In genomic region chr1:110033421-110033820, GRCh38 we compare ENCODE assay signal across 13 cellular contexts. TPM values are rescaled to one million over a fixed set of nuclear protein-coding genes. Genes with fewer than 3 reads are reported as not detected.
A peak's percentile ranks its signal among the peaks of the same experiment; 100 is the strongest.
DNase-seq lines count a peak whose midpoint lies in the region; ATAC-seq, FAIRE-seq and TF ChIP-seq lines count a peak whose summit lies in the region.
"Had no signal": no experiment of that assay in that cellular context is flagged by ENCODE, and none has a peak within 500 bp of the region (broad histone marks: within the 10 kb centered on the region; RNA-seq: fewer than 3 reads in every experiment).

No MANE protein-coding gene starts in this region.

- peak overlapping the region; percentile 35 for H3K27ac ChIP-seq in OCI-LY1 (ENCODE audit: low read depth, low read length, poor library complexity, severe bottlenecking)
- H3K27ac ChIP-seq in astrocyte (ENCODE audit: low read depth, low read length), result no peak overlapping the region
- H3K27ac ChIP-seq in neuronal stem cell (replicated peaks; ENCODE audit: low read length), result no peak overlapping the region

- H3K14ac ChIP-seq in neuronal stem cell (ENCODE audit: low read length), result no peak overlapping the region

- H4K20me1 ChIP-seq in OCI-LY1 (ENCODE audit: insufficient read depth, low read length) (no peaks in the 10 kb centered on the region), astrocyte (ENCODE audit: insufficient read depth, low read length) (peaks cover 30% of the 10 kb centered on the region)

- no peaks in the 10 kb centered on the region for H3K9me3 Mint-ChIP-seq in activated CD4-positive, alpha-beta T cell treated with anti-CD3 and anti-CD28 coated beads, Interleukin-2, amount 10 ng/mL, durations not matched to agents 24 days and 14 days
- no peaks in the 10 kb centered on the region for H3K9me3 Mint-ChIP-seq in astrocyte (ENCODE audit: unreplicated experiment)

- peak overlapping the region; percentile 86 for H3K27ac Mint-ChIP-seq in activated CD4-positive, alpha-beta T cell treated with anti-CD3 and anti-CD28 coated beads, Interleukin-2, amount 10 ng/mL, durations not matched to agents 24 days and 14 days
- no peak overlapping the region for H3K27ac Mint-ChIP-seq in astrocyte (ENCODE audit: unreplicated experiment)

- peak overlapping the region; percentile 67; the same call in 1 of the 2 replicates for H3K4me2 ChIP-seq in OCI-LY1 (ENCODE audit: low read length)
- peak overlapping the region; percentile 87 for H3K4me2 ChIP-seq in astrocyte (ENCODE audit: low read length)
- no peak overlapping the region for H3K4me2 ChIP-seq in neuronal stem cell (ENCODE audit: insufficient read depth, low read length, poor library complexity, severe bottlenecking)

- peaks cover 14% of the 10 kb centered on the region for H3K36me3 Mint-ChIP-seq in activated CD4-positive, alpha-beta T cell treated with anti-CD3 and anti-CD28 coated beads, Interleukin-2, amount 10 ng/mL, durations not matched to agents 24 days and 14 days (ENCODE audit: low read depth)
- peaks cover 6% of the 10 kb centered on the region for H3K36me3 Mint-ChIP-seq in astrocyte (ENCODE audit: low read depth, unreplicated experiment)

- peak overlapping the region; percentile 11 for H2AFZ ChIP-seq in OCI-LY1 (ENCODE audit: low read length)
- peak overlapping the region; percentile 71 for H2AFZ ChIP-seq in astrocyte (ENCODE audit: low read depth, low read length)
- H2AFZ ChIP-seq in neuronal stem cell (ENCODE audit: low read length), result peak overlapping the region; percentile 79

- H3K36me3 ChIP-seq in OCI-LY1 (ENCODE audit: insufficient read depth, low read length) (peaks cover 13% of the 10 kb centered on the region; the same call in 1 of the 2 replicates), astrocyte (ENCODE audit: insufficient read depth, low read length) (peaks cover 8% of the 10 kb centered on the region), neuronal stem cell (replicated peaks in 1 of 2; ENCODE audit: control insufficient read depth in 2 of 2, insufficient read depth in 2 of 2, low read length in 2 of 2) (peaks cover 4 to 21% of the 10 kb centered on the region in 2 donors)

- H2BK120ac ChIP-seq in neuronal stem cell (ENCODE audit: low read depth, low read length), result no peak overlapping the region

- no peaks in the 10 kb centered on the region for H3K9me3 ChIP-seq in OCI-LY1 (ENCODE audit: low read length)
- H3K9me3 ChIP-seq in astrocyte (ENCODE audit: insufficient read depth, low read depth, low read length), result no peaks in the 10 kb centered on the region
- no peaks in the 10 kb centered on the region for H3K9me3 ChIP-seq in neuronal stem cell (replicated peaks in 1 of 2; ENCODE audit: control insufficient read depth in 2 of 2, insufficient read depth in 1 of 2, low read depth in 1 of 2, low read length in 2 of 2)
- H3K9me3 ChIP-seq: adrenal gland, lower lobe of right lung, testis had no signal

- peaks cover 46% of the 10 kb centered on the region for H3K4me1 Mint-ChIP-seq in activated CD4-positive, alpha-beta T cell treated with anti-CD3 and anti-CD28 coated beads, Interleukin-2, amount 10 ng/mL, durations not matched to agents 24 days and 14 days
- peaks cover 15% of the 10 kb centered on the region for H3K4me1 Mint-ChIP-seq in astrocyte (ENCODE audit: low read depth, unreplicated experiment)

- ATAC-seq in Right ventricle myocardium inferior, result no peak

- no peaks in the 10 kb centered on the region for H3F3A ChIP-seq in OCI-LY1 (ENCODE audit: insufficient read depth, low read length)

- no peak overlapping the region for H3K18ac ChIP-seq in neuronal stem cell (ENCODE audit: low read length)

- no peak overlapping the region for H2AK5ac ChIP-seq in neuronal stem cell (ENCODE audit: low read depth, low read length)

- no peaks in the 10 kb centered on the region for H3K27me3 Mint-ChIP-seq in activated CD4-positive, alpha-beta T cell treated with anti-CD3 and anti-CD28 coated beads, Interleukin-2, amount 10 ng/mL, durations not matched to agents 24 days and 14 days
- H3K27me3 Mint-ChIP-seq in astrocyte (ENCODE audit: low read depth, unreplicated experiment), result no peaks in the 10 kb centered on the region

- no peaks in the 10 kb centered on the region for H3K27me3 ChIP-seq in OCI-LY1 (ENCODE audit: insufficient read depth, low read length)
- no peaks in the 10 kb centered on the region for H3K27me3 ChIP-seq in astrocyte (ENCODE audit: insufficient read depth, low read length)
- no peaks in the 10 kb centered on the region for H3K27me3 ChIP-seq in neuronal stem cell (ENCODE audit: control insufficient read depth in 3 of 3, insufficient read depth in 3 of 3, low read depth in 1 of 3, low read length in 3 of 3)
- H3K27me3 ChIP-seq: adrenal gland, testis had no signal

- H2BK12ac ChIP-seq in neuronal stem cell (ENCODE audit: low read length), result no peak overlapping the region

- H3K4me3 Mint-ChIP-seq in activated CD4-positive, alpha-beta T cell treated with anti-CD3 and anti-CD28 coated beads, Interleukin-2, amount 10 ng/mL, durations not matched to agents 24 days and 14 days, result peak overlapping the region; percentile 97
- no peak overlapping the region for H3K4me3 Mint-ChIP-seq in astrocyte (ENCODE audit: unreplicated experiment)

- TF ChIP-seq CTCF in OCI-LY1 (IDR thresholded peaks at IDR 0.05; ENCODE audit: low read length), result no peak
- no peak for TF ChIP-seq CTCF in astrocyte (IDR thresholded peaks at IDR 0.05; ENCODE audit: insufficient read depth, low read depth, low read length)

- H3K4me1 ChIP-seq in OCI-LY1 (ENCODE audit: insufficient read depth, low read length, severe bottlenecking) (peaks cover 49% of the 10 kb centered on the region), astrocyte (ENCODE audit: insufficient read depth, low read length) (peaks cover 20% of the 10 kb centered on the region), neuronal stem cell (ENCODE audit: control insufficient read depth in 2 of 2, insufficient read depth in 1 of 2, low read depth in 1 of 2, low read length in 2 of 2) (peaks cover 3 to 14% of the 10 kb centered on the region in 2 donors)

- intact Hi-C loops in activated CD4-positive, alpha-beta T cell treated with anti-CD3 and anti-CD28 coated beads, Interleukin-2, amount 10 ng/mL, durations not matched to agents 24 days and 14 days (cut with micrococcal nuclease), result loop anchor here (5.0 kb wide), 1 partner anchor 639 kb away; the partner anchor contains the start of gene KCNA3
- intact Hi-C loops in Right ventricle myocardium inferior (cut with DNase I), result no loop called here

- H3K4me3 ChIP-seq in OCI-LY1 (ENCODE audit: low read depth, low read length, poor library complexity, severe bottlenecking), result peak overlapping the region; percentile 79
- H3K4me3 ChIP-seq in astrocyte (ENCODE audit: insufficient read depth, low read depth, low read length), result no peak overlapping the region
- no peak overlapping the region for H3K4me3 ChIP-seq in neuronal stem cell (ENCODE audit: low read length in 2 of 2)

- H4K91ac ChIP-seq in neuronal stem cell (ENCODE audit: low read depth, low read length, poor library complexity), result no peak overlapping the region

- WGBS in neuronal stem cell (ENCODE audit: extremely low coverage in 2 of 2, insufficient read length in 2 of 2, insufficient replicate concordance in 1 of 2), 2 donors, result no CpG with 5 or more reads among the region's 5 CpGs

- H3K79me2 ChIP-seq in OCI-LY1 (ENCODE audit: insufficient read depth, low read length) (peaks cover 8% of the 10 kb centered on the region), astrocyte (ENCODE audit: insufficient read depth, low read length) (peaks cover 32% of the 10 kb centered on the region)

- H3K79me1 ChIP-seq in neuronal stem cell (ENCODE audit: low read depth, low read length), result peaks cover 7% of the 10 kb centered on the region

- H3K9ac ChIP-seq in OCI-LY1 (ENCODE audit: low read length) (peak overlapping the region; percentile 40; the same call in 1 of the 2 replicates), astrocyte (ENCODE audit: low read length) (no peak overlapping the region), neuronal stem cell (ENCODE audit: low read depth, low read length, poor library complexity) (no peak overlapping the region)

- no peaks in the 10 kb centered on the region for H3K9me2 ChIP-seq in OCI-LY1 (ENCODE audit: low read depth, low read length)

- FAIRE-seq in astrocyte (lab: Jason Lieb, UNC), result no peak

- no peak overlapping the region for H3K4ac ChIP-seq in neuronal stem cell (ENCODE audit: low read length)

- no peak overlapping the region for H4K8ac ChIP-seq in neuronal stem cell (ENCODE audit: low read depth, low read length)

- H2BK5ac ChIP-seq in neuronal stem cell (ENCODE audit: low read length), result no peak overlapping the region

- no peak overlapping the region for H3K23ac ChIP-seq in neuronal stem cell (ENCODE audit: low read depth, low read length, poor library complexity)

- DNase-seq in activated CD4-positive, alpha-beta T cell treated with anti-CD3 and anti-CD28 coated beads, Interleukin-2, amount 10 ng/mL, durations not matched to agents 24 days and 14 days, result no peak
- DNase-seq in activated CD4-positive, alpha-beta T cell treated with anti-CD3 and anti-CD28 coated beads for 48 hours, result no peak
- no peak for DNase-seq in astrocyte (ENCODE audit: low read depth)
- DNase-seq in neuronal stem cell (ENCODE audit: low spot score), result no peak
- no peak for DNase-seq in Right ventricle myocardium inferior (ENCODE audit: missing footprints)
- no peak for DNase-seq in NCI-H1105 (lab: John Stamatoyannopoulos, UW)
- DNase-seq in stimulated activated CD4-positive, alpha-beta T cell treated with anti-CD3 and anti-CD28 coated beads, Interleukin-4, amount 100 ng/mL, for 1 hour, result no peak
- DNase-seq: adrenal gland, head of caudate nucleus, lower lobe of right lung, NCI-H2107, testis had no signal

- H2BK15ac ChIP-seq in neuronal stem cell (ENCODE audit: low read length), result no peak overlapping the region

RNA-seq across cellular contexts. Expression of gene STRIP1, which starts 1.0 kb away (rescaled TPM):
- total RNA-seq in activated CD4-positive, alpha-beta T cell treated with anti-CD3 and anti-CD28 coated beads, Interleukin-2, amount 10 ng/mL, durations not matched to agents 24 days and 14 days, result 41.0 and 43.8 TPM in 2 replicates
- total RNA-seq in astrocyte, result 40.8 and 42.5 TPM in 2 replicates
- 30.2 TPM for polyA plus RNA-seq in neuronal stem cell (2013, experiment 1 of 2)
- polyA plus RNA-seq in neuronal stem cell (2013, experiment 2 of 2), result 29.8 TPM
- total RNA-seq in Right ventricle myocardium inferior, result 17.8 TPM

RNA-seq across cellular contexts. Expression of gene ALX3, which starts 37.1 kb away (rescaled TPM):
- not detected in 2 replicates for total RNA-seq in activated CD4-positive, alpha-beta T cell treated with anti-CD3 and anti-CD28 coated beads, Interleukin-2, amount 10 ng/mL, durations not matched to agents 24 days and 14 days
- total RNA-seq in astrocyte, result not detected in 2 replicates
- 0.53 TPM for polyA plus RNA-seq in neuronal stem cell (2013, experiment 1 of 2)
- polyA plus RNA-seq in neuronal stem cell (2013, experiment 2 of 2), result 0.36 TPM
- not detected for total RNA-seq in Right ventricle myocardium inferior
- total RNA-seq: adrenal gland, lower lobe of right lung had no signal

RNA-seq across cellular contexts. Expression of gene AHCYL1, which starts 48.9 kb away (rescaled TPM):
- 67.1 and 75.3 TPM in 2 replicates for total RNA-seq in activated CD4-positive, alpha-beta T cell treated with anti-CD3 and anti-CD28 coated beads, Interleukin-2, amount 10 ng/mL, durations not matched to agents 24 days and 14 days
- total RNA-seq in astrocyte, result 60.5 and 64.3 TPM in 2 replicates
- 93.0 TPM for polyA plus RNA-seq in neuronal stem cell (2013, experiment 1 of 2)
- polyA plus RNA-seq in neuronal stem cell (2013, experiment 2 of 2), result 96.3 TPM
- 38.4 TPM for total RNA-seq in Right ventricle myocardium inferior

Comparison
In these comparisons a context has a peak if more than half of its experiments do, and no peak if none do; other contexts are left out.
1. H2AFZ ChIP-seq: peak in every context shown above with its lines; median percentile 79 in neuronal stem cell; 71 in astrocyte; 11 in OCI-LY1.